8 cellular contexts compared by ENCODE assay signal in genomic region chr14:75002392-75003249, GRCh38. TPM values are rescaled to one million over a fixed set of nuclear protein-coding genes. Genes with fewer than 3 reads are reported as not detected.
DNase-seq lines count a peak whose midpoint lies in the region; ATAC-seq and TF ChIP-seq lines count a peak whose summit lies in the region.

Gene EIF2B2, plus strand, starts transcription at chr14:75002921. Its CDS starts 70 bp downstream, at chr14:75002991.

- H3K36me3 ChIP-seq in Panc1 (ENCODE audit: control insufficient read depth, insufficient read depth, low read length) (peaks cover 8% of the 10 kb centered on the region), esophagus (ENCODE audit: control insufficient read depth in 2 of 2, insufficient read depth in 2 of 2, low read length in 1 of 2) (peaks cover 5 to 7% of the 10 kb centered on the region in 2 donors), muscle layer of colon (ENCODE audit: insufficient read depth, low read length) (peaks cover 23% of the 10 kb centered on the region)

- intact Hi-C loops in Panc1 (cut with micrococcal nuclease; ENCODE audit: unreplicated experiment): loop anchor here (10.0 kb wide), 1 partner anchor 58 kb away; no protein-coding TSS in a partner anchor

- 1% methylated on average over 66 of the region's 66 CpGs for WGBS in esophagus, 2 donors

- in situ Hi-C loops in Panc1 (cut with HindIII; ENCODE audit: low pct_unique_long_range_greater_than_20kb, low sequenced_read_pairs): no loop called here

- H3K4me3 ChIP-seq in Panc1 (ENCODE audit: low read depth in 2 of 2, low read length in 2 of 2) (peak within 1 kb of the TSS; percentile 86 to 92), esophagus (ENCODE audit: low read depth in 1 of 2, low read length in 2 of 2) (peak within 1 kb of the TSS; percentile 89), muscle layer of colon (ENCODE audit: low read depth in 1 of 2, low read length in 2 of 2) (peak within 1 kb of the TSS; percentile 79 to 98)

- peaks cover 39% of the 10 kb centered on the region for H3K4me1 Mint-ChIP-seq in activated T-cell treated with anti-CD3 and anti-CD28 coated beads, Interleukin-2, amount 50 U/mL, for 4 hours (ENCODE audit: low read depth)

- H3K9ac ChIP-seq in muscle layer of colon (ENCODE audit: low read length): peak within 1 kb of the TSS; percentile 87

- CTCF ChIA-PET in Panc1 (lab: Charles Lee): no interaction called here

- H3K27me3 ChIP-seq in Panc1 (ENCODE audit: control insufficient read depth, insufficient read depth, low read length) (no peaks in the 10 kb centered on the region), esophagus (ENCODE audit: control insufficient read depth in 1 of 2, insufficient read depth in 2 of 2, low read length in 2 of 2) (no peaks in the 10 kb centered on the region), muscle layer of colon (ENCODE audit: control insufficient read depth in 1 of 2, insufficient read depth in 2 of 2, low read length in 2 of 2) (no peaks in the 10 kb centered on the region)

- H3K27me3 Mint-ChIP-seq in activated T-cell treated with anti-CD3 and anti-CD28 coated beads, Interleukin-2, amount 50 U/mL, for 4 hours (ENCODE audit: low read depth): no peaks in the 10 kb centered on the region

- no TSS peak for BruUV-seq in Panc1 (replicated peaks; lab: Mats Ljungman, UMichigan)

- H3K4me1 ChIP-seq in Panc1 (ENCODE audit: control insufficient read depth, insufficient read depth, low read length): peaks cover 8% of the 10 kb centered on the region; the same call in 1 of the 2 replicates
- H3K4me1 ChIP-seq in esophagus (ENCODE audit: control insufficient read depth in 2 of 2, insufficient read depth in 2 of 2, low read length in 1 of 2): peaks cover 0 to 3% of the 10 kb centered on the region in 2 donors
- H3K4me1 ChIP-seq in muscle layer of colon (ENCODE audit: insufficient read depth, low read length): peaks cover 10% of the 10 kb centered on the region

- POLR2A ChIA-PET in Panc1 (lab: Charles Lee): no interaction called here

- ATAC-seq in GM21723 (IDR thresholded peaks at IDR 0.05; ENCODE audit: unreplicated experiment) (peak; percentile 97), Panc1 (peak; percentile 100)
- peak; percentile 98 for ATAC-seq in activated T-cell treated with anti-CD3 and anti-CD28 coated beads, Interleukin-2, amount 50 U/mL, for 4 hours

- TF ChIP-seq CTCF in Panc1 (IDR thresholded peaks at IDR 0.05): no peak

- H3K9me3 Mint-ChIP-seq in activated T-cell treated with anti-CD3 and anti-CD28 coated beads, Interleukin-2, amount 50 U/mL, for 4 hours: no peaks in the 10 kb centered on the region

- no peaks in the 10 kb centered on the region; the same call in 1 of the 2 replicates for H3K9me3 ChIP-seq in Panc1 (ENCODE audit: control insufficient read depth, insufficient read depth, low read depth, low read length)
- no peaks in the 10 kb centered on the region for H3K9me3 ChIP-seq in esophagus (ENCODE audit: control insufficient read depth in 2 of 2, insufficient read depth in 1 of 2, low read depth in 1 of 2, low read length in 1 of 2)
- H3K9me3 ChIP-seq in muscle layer of colon (ENCODE audit: low read length): no peaks in the 10 kb centered on the region

- peaks cover 27% of the 10 kb centered on the region for H3K36me3 Mint-ChIP-seq in activated T-cell treated with anti-CD3 and anti-CD28 coated beads, Interleukin-2, amount 50 U/mL, for 4 hours (ENCODE audit: insufficient read depth)

- DNase-seq in DMS53 (lab: John Stamatoyannopoulos, UW) (peak; percentile 94), KG1 (lab: John Stamatoyannopoulos, UW) (peak; percentile 93), Panc1 (ENCODE audit: low read depth, low spot score) (peak; percentile 86)
- peak; percentile 96 for DNase-seq in activated T-cell treated with anti-CD3 and anti-CD28 coated beads, Interleukin-2, amount 50 U/mL, for 4 hours
- peak; percentile 97 for DNase-seq in stimulated activated CD8-positive, alpha-beta memory T cell treated with anti-CD3 and anti-CD28 coated beads, Interleukin-7, amount 100 ng/mL, for 24 hours (ENCODE audit: low read depth)

- H3K27ac ChIP-seq in Panc1 (ENCODE audit: low read length) (peak within 1 kb of the TSS; percentile 89), esophagus (ENCODE audit: low read depth in 2 of 2, low read length in 1 of 2) (peak within 1 kb of the TSS; percentile 85 to 92), muscle layer of colon (ENCODE audit: low read depth, low read length) (peak within 1 kb of the TSS; percentile 78)

- H3K4me3 Mint-ChIP-seq in activated T-cell treated with anti-CD3 and anti-CD28 coated beads, Interleukin-2, amount 50 U/mL, for 4 hours: peak within 1 kb of the TSS; percentile 96

RNA-seq across cellular contexts. Expression of gene EIF2B2, which starts in this region (rescaled TPM):
- total RNA-seq in Panc1 (2021; ENCODE audit: unreplicated experiment): 37.5 TPM
- 42.1 TPM for polyA plus RNA-seq in Panc1 (2012; ENCODE audit: insufficient read length)
- total RNA-seq in activated T-cell treated with anti-CD3 and anti-CD28 coated beads, Interleukin-2, amount 50 U/mL, for 4 hours: 10 to 100 TPM; 61.2 to 69.4 (median 66.0) TPM
- polyA plus RNA-seq in esophagus: 10 to 100 TPM; 13.3 to 42.9 TPM

Comparison
In these comparisons a context has a peak if more than half of its experiments do, and no peak if none do; other contexts are left out.
1. Peak in every context shown above with its lines: DNase-seq, ATAC-seq, H3K4me3 ChIP-seq and H3K27ac ChIP-seq.